In the genomic region with DNA sequence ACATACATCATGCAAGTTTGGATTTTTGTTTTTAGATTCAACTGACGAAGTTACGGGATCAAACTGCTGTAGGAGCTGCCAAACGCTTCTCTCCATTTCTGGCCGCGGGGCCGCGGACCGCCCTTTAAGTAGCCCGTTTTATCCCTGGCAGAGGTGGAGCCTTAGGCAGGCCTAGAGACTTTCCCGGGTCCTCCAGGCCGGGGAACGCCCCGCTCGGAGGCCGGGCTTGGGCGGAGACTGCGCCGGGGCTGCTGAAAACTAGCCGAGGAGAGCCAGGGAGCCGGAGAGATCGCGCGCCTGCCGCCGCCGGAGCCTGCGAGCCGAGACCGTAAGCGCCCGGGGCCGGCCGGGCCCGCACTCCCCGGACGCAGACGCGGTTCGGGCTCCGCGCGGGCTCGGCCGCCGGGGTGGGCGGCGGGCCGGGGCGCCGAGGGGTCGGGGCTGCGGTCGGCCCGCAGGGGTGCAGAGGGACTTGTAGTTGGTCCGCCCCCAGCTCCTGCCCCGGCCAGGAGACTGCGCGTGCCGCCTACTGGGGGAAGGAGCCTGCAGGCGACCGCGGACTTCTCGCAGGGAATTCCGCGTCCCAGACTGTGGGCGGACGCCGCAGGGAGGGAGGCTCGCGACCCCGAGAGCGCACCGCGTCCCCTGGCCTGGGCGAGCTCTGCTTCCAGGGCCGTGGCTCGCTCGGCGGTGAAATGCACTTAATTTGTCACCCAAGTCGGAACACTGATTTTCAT, we compare ENCODE assay signal across 8 cellular contexts. TPM values are rescaled to one million over a fixed set of nuclear protein-coding genes. Genes with fewer than 3 reads are reported as not detected.
A peak's percentile ranks its signal among the peaks of the same experiment; 100 is the strongest.
DNase-seq lines count a peak whose midpoint lies in the region; TF ChIP-seq lines count a peak whose summit lies in the region.

EPHX1 (plus strand) TSS at position 283 of the 737 bp plus-strand sequence. CDS start 18,606 bp downstream, outside the sequence.

- H3K27me3 ChIP-seq in H9 (ENCODE audit: insufficient read depth, low read length) (no peaks in the 10 kb centered on the region), MM.1S (replicated peaks; ENCODE audit: insufficient read depth, low read length) (no peaks in the 10 kb centered on the region), cardiac muscle cell (no peaks in the 10 kb centered on the region), transverse colon (no peaks in the 10 kb centered on the region)

- no peak within 1 kb of the TSS for H2BK12ac ChIP-seq in H9 (ENCODE audit: insufficient read length, low read depth, low read length)

- no CpG with 5 or more reads among the region's 80 CpGs for WGBS in H9 (ENCODE audit: extremely low coverage, insufficient read length, low lambda C conversion rate)
- 0% methylated on average over 8 to 30 of the region's 80 CpGs for WGBS in transverse colon (ENCODE audit: low coverage in 1 of 2), 2 donors

- H3K14ac ChIP-seq in H9 (ENCODE audit: insufficient read depth, low read length) = peak within 1 kb of the TSS; percentile 90

- H2BK15ac ChIP-seq in H9 (ENCODE audit: low read depth, low read length) = no peak within 1 kb of the TSS

- no peak within 1 kb of the TSS for H2BK120ac ChIP-seq in H9 (ENCODE audit: low read depth, low read length, poor library complexity, severe bottlenecking)

- no peaks in the 10 kb centered on the region; a peak in 1 of 5 replicates for H3K9me3 Mint-ChIP-seq in H9

- peak within 1 kb of the TSS in 2 of 3 experiments; percentile 82 to 92; a peak in 5 of 7 replicates for H3K27ac Mint-ChIP-seq in H9

- no peak within 1 kb of the TSS for H2BK5ac ChIP-seq in H9 (ENCODE audit: insufficient read length, low read length)

- no peak within 1 kb of the TSS for H4K8ac ChIP-seq in H9 (replicated peaks; ENCODE audit: insufficient read length, low read depth, low read length)

- H3F3A ChIP-seq in MM.1S (ENCODE audit: insufficient read depth, low read length) = peaks cover 5% of the 10 kb centered on the region; the same call in 1 of the 2 replicates

- in situ Hi-C loops in transverse colon (cut with MboI; ENCODE audit: low pct_ligation_motif_present in 1 of 4, low pct_unique_long_range_greater_than_20kb in 1 of 4, low sequenced_read_pairs in 3 of 4) = no loop called here

- peak; percentile 77 for TF ChIP-seq POLR2A in transverse colon (IDR thresholded peaks at IDR 0.05)

- H3K18ac ChIP-seq in H9 (ENCODE audit: insufficient read length, low read depth, low read length) = peak within 1 kb of the TSS; percentile 93

- H3K36me3 ChIP-seq in MM.1S (replicated peaks; ENCODE audit: insufficient read depth, low read length) (no peaks in the 10 kb centered on the region), cardiac muscle cell (no peaks in the 10 kb centered on the region), transverse colon (no peaks in the 10 kb centered on the region)

- peaks cover 1% of the 10 kb centered on the region; the same call in 1 of the 2 replicates for H3K79me2 ChIP-seq in H9 (ENCODE audit: insufficient read depth, low read length)
- H3K79me2 ChIP-seq in MM.1S (ENCODE audit: low read length) = peaks cover 5% of the 10 kb centered on the region; the same call in 1 of the 2 replicates

- H2AK5ac ChIP-seq in H9 (ENCODE audit: insufficient read length, low read length) = no peak within 1 kb of the TSS

- no peak within 1 kb of the TSS for H3K23ac ChIP-seq in H9 (ENCODE audit: insufficient read length, low read depth, low read length)

- no peaks in the 10 kb centered on the region; the same call in 1 of the 2 replicates for H3K4me1 ChIP-seq in H9 (ENCODE audit: insufficient read depth, low read length)
- H3K4me1 ChIP-seq in MM.1S (ENCODE audit: low read length) = no peaks in the 10 kb centered on the region
- peaks cover 11% of the 10 kb centered on the region for H3K4me1 ChIP-seq in cardiac muscle cell (ENCODE audit: low read depth)
- H3K4me1 ChIP-seq in transverse colon = peaks cover 19 to 55% (median 42%) of the 10 kb centered on the region in 4 donors

- no peaks in the 10 kb centered on the region for H3K9me2 ChIP-seq in MM.1S (replicated peaks; ENCODE audit: insufficient read depth, low read length)

- H3K4ac ChIP-seq in H9 (ENCODE audit: low read depth, low read length) = no peak within 1 kb of the TSS

- H3K27ac ChIP-seq in H9 (ENCODE audit: insufficient read length, low read depth, low read length) (no peak within 1 kb of the TSS), MM.1S (ENCODE audit: low read length) (no peak within 1 kb of the TSS), cardiac muscle cell (peak within 1 kb of the TSS; percentile 63), transverse colon (peak within 1 kb of the TSS; percentile 87 to 95 (median 90))

- H4K91ac ChIP-seq in H9 (ENCODE audit: insufficient read length, low read depth, low read length) = no peak within 1 kb of the TSS

- intact Hi-C loops in transverse colon (cut with DNase I; ENCODE audit: low total_unique reads) = loop anchor here (5.0 kb wide), 1 partner anchor 33 kb away; the partner anchor contains the start of gene SRP9

- H3K9ac ChIP-seq in H9 (ENCODE audit: extremely low read depth, insufficient read length, low read length) (peak within 1 kb of the TSS; percentile 62), MM.1S (ENCODE audit: low read length) (peak within 1 kb of the TSS; percentile 45; the same call in 1 of the 2 replicates)

- no peak within 1 kb of the TSS for H4K5ac ChIP-seq in H9 (ENCODE audit: insufficient read length, low read depth, low read length)

- TF ChIP-seq CTCF in H9 (conservative IDR thresholded peaks at IDR 0.05) (peak; percentile 33; the same call in 2 of the 3 replicates), MM.1S (IDR thresholded peaks at IDR 0.05; ENCODE audit: low read length) (peak; percentile 25), cardiac muscle cell (IDR thresholded peaks at IDR 0.05; ENCODE audit: low read depth, low read length) (peak; percentile 39), transverse colon (IDR thresholded peaks at IDR 0.05) (peak; percentile 26 to 37 (median 29))

- H3K23me2 ChIP-seq in H9 (ENCODE audit: insufficient read length, low read depth, low read length, poor library complexity, severe bottlenecking) = no peaks in the 10 kb centered on the region

- H3K9me3 ChIP-seq in H9 (ENCODE audit: control insufficient read depth, low read depth, low read length) (no peaks in the 10 kb centered on the region), MM.1S (replicated peaks; ENCODE audit: insufficient read depth, low read length) (no peaks in the 10 kb centered on the region), cardiac muscle cell (ENCODE audit: low read depth) (no peaks in the 10 kb centered on the region), transverse colon (no peaks in the 10 kb centered on the region)

- H3K27me3 Mint-ChIP-seq in H9 (ENCODE audit: low read depth) = peaks cover 13% of the 10 kb centered on the region

- TF ChIP-seq EP300 in transverse colon (IDR thresholded peaks at IDR 0.05; ENCODE audit: low read depth) = no peak

- H3K4me3 Mint-ChIP-seq in H9 = peak within 1 kb of the TSS; percentile 79 to 96

- peak within 1 kb of the TSS; percentile 73 for H3K4me3 ChIP-seq in MM.1S (ENCODE audit: low read length)
- H3K4me3 ChIP-seq in cardiac muscle cell = peak within 1 kb of the TSS; percentile 44
- peak within 1 kb of the TSS; percentile 41 to 89 (median 75) for H3K4me3 ChIP-seq in transverse colon

- H3K56ac ChIP-seq in H9 (ENCODE audit: insufficient read length, low read depth, low read length) = no peak within 1 kb of the TSS

- peak within 1 kb of the TSS; percentile 57 for H3K4me2 ChIP-seq in H9 (ENCODE audit: insufficient read depth, insufficient read length, low read length)
- peak within 1 kb of the TSS; percentile 90 for H3K4me2 ChIP-seq in MM.1S (ENCODE audit: low read depth, low read length)

- peaks cover 27 to 32% of the 10 kb centered on the region in 2 experiments for H3K4me1 Mint-ChIP-seq in H9

- H4K20me1 ChIP-seq in H9 (ENCODE audit: control insufficient read depth, insufficient read depth, insufficient read length) = no peaks in the 10 kb centered on the region
- no peaks in the 10 kb centered on the region for H4K20me1 ChIP-seq in MM.1S (ENCODE audit: insufficient read depth, low read length)

- DNase-seq in GM03348 (ENCODE audit: low spot score) (peak; percentile 98), H9 (peak; percentile 88), MM.1S (peak; percentile 94), SKM-1 (lab: John Stamatoyannopoulos, UW; ENCODE audit: unreplicated experiment) (peak; percentile 80), cardiac muscle cell (ENCODE audit: low read depth in 1 of 2, low spot score in 1 of 2) (peak; percentile 91 to 93), pons (ENCODE audit: low spot score) (peak; percentile 77), transverse colon (peak; percentile 94)
- peak; percentile 29 for DNase-seq in activated naive CD8-positive, alpha-beta T cell treated with anti-CD3 and anti-CD28 coated beads, Interleukin-2, amount 50 U/mL, for 16 hours (ENCODE audit: low read depth, low spot score)

- H2AFZ ChIP-seq in H9 (ENCODE audit: low read length) (no peak within 1 kb of the TSS), MM.1S (ENCODE audit: low read length) (peak within 1 kb of the TSS; percentile 85)

- no peaks in the 10 kb centered on the region for H3K79me1 ChIP-seq in H9 (ENCODE audit: insufficient read depth, low read depth, low read length, poor library complexity, severe bottlenecking)

- no peak within 1 kb of the TSS for H3T11ph ChIP-seq in H9 (ENCODE audit: low read length)

- peaks cover 0 to 4% (median 3%) of the 10 kb centered on the region in 3 experiments; a peak in 2 of 7 replicates for H3K36me3 Mint-ChIP-seq in H9 (ENCODE audit: insufficient read depth in 1 of 3, low read depth in 3 of 3)

- H2BK20ac ChIP-seq in H9 (ENCODE audit: low read depth, low read length, poor library complexity, severe bottlenecking) = no peak within 1 kb of the TSS

RNA-seq across cellular contexts. Expression of gene EPHX1, which starts in this region (rescaled TPM):
- 40.6 and 41.0 TPM in 2 replicates for total RNA-seq in H9 (2021)
- 15.8 and 18.0 TPM in 2 replicates for total RNA-seq in cardiac muscle cell
- 18.7 and 33.8 TPM in 2 replicates for polyA plus RNA-seq in cardiac muscle cell
- total RNA-seq in transverse colon = 100 to 1,000 TPM in 1 of 4 donors, 10 to 100 TPM in 3; 56.9 to 114 (median 90.6) TPM

Comparison
In these comparisons a context has a peak if more than half of its experiments do, and no peak if none do; other contexts are left out.
1. DNase-seq: peak in every context shown above with its lines; median percentile 98 in GM03348; 94 in MM.1S; 94 in transverse colon; 92 in cardiac muscle cell; 88 in H9; 80 in SKM-1; 77 in pons; 29 in activated naive CD8-positive, alpha-beta T cell treated with anti-CD3 and anti-CD28 coated beads, Interleukin-2, amount 50 U/mL, for 16 hours.
2. H3K27ac ChIP-seq: peak in cardiac muscle cell (single experiment) and transverse colon (4 of 4); none in H9 (single experiment) and MM.1S (single experiment).
3. Peak in every context shown above with its lines, with median percentiles within 50 percentile points of each other: CTCF ChIP-seq and H3K4me3 ChIP-seq.